In the genomic region with DNA sequence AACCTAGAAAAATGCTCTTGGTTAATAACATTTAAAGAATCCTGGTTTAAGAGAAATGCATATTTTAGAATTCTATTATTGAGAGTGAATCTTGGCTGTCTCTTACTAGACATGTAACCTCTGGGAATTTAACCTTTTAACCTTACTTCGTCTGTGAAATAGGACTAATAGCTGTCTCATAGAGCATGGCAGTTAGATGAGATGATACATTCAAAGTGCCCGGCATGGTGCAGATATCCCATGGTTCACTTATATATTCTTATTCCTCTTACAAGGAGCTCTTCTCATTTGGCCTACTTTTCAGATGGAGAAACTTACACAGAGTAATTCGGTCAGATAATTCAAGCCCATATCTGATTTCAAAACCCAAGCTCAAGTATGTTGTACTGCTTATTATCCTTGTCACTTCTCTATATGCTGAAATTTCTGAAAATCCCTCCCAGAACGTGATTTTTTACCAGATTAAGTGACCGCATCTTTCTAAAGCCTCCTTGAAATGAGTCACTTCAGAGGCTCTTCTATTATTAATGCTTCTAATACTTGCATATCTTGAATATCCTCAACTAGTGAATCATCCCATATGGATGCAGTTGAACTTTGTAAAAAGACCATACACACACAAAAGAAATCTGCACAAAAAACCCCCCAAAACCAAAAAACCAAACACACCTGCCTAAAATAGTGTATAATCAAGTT, we compare ENCODE assay signal across 1 cellular context.
TF ChIP-seq lines count a peak whose summit lies in the region.

No MANE protein-coding gene starts in this region.

TF ChIP-seq in SK-N-SH, 30 proteins besides CTCF, POLR2A, EP300 and RAD21:
- TF ChIP-seq MEF2A (IDR thresholded peaks at IDR 0.05; ENCODE audit: borderline replicate concordance, low read depth) (peak; percentile 72; the same call in 1 of the 2 replicates), SIN3A (IDR thresholded peaks at IDR 0.05; ENCODE audit: borderline replicate concordance, low read depth, low read length) (0 out of 2 replicates have a peak, but pooled peaks have one; percentile 45), CHD2 (IDR thresholded peaks at IDR 0.05; ENCODE audit: low read length, partially characterized antibody) (no peak), TEAD4 (IDR thresholded peaks at IDR 0.05; ENCODE audit: borderline replicate concordance, insufficient read depth) (peak; percentile 73; the same call in 1 of the 2 replicates), JUND (IDR thresholded peaks at IDR 0.05) (peak; percentile 90), RXRA (IDR thresholded peaks at IDR 0.05; ENCODE audit: borderline replicate concordance, low read depth) (peak; percentile 83), FOXJ3 (CRISPR knock-in tag; IDR thresholded peaks at IDR 0.05) (no peak), ELF1 (IDR thresholded peaks at IDR 0.05) (no peak), EZH2phosphoT487 (IDR thresholded peaks at IDR 0.05; ENCODE audit: borderline replicate concordance, low read depth) (no peak), POLR2AphosphoS5 (IDR thresholded peaks at IDR 0.05; ENCODE audit: low read depth, low read length) (peak; percentile 36; the same call in 1 of the 2 replicates), FOXM1 (IDR thresholded peaks at IDR 0.05; ENCODE audit: low read depth) (peak; percentile 74), FOSL2 (IDR thresholded peaks at IDR 0.05; ENCODE audit: borderline replicate concordance, low read depth) (peak; percentile 95), TCF12 (IDR thresholded peaks at IDR 0.05) (peak; percentile 97), NFIC (IDR thresholded peaks at IDR 0.05; ENCODE audit: borderline replicate concordance) (peak; percentile 54; the same call in 1 of the 2 replicates)
- TF ChIP-seq, protein P1, sequence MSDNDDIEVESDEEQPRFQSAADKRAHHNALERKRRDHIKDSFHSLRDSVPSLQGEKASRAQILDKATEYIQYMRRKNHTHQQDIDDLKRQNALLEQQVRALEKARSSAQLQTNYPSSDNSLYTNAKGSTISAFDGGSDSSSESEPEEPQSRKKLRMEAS (IDR thresholded peaks at IDR 0.05; ENCODE audit: low read depth): 0 out of 2 replicates have a peak, but pooled peaks have one; percentile 50
- TF ChIP-seq, protein P2, sequence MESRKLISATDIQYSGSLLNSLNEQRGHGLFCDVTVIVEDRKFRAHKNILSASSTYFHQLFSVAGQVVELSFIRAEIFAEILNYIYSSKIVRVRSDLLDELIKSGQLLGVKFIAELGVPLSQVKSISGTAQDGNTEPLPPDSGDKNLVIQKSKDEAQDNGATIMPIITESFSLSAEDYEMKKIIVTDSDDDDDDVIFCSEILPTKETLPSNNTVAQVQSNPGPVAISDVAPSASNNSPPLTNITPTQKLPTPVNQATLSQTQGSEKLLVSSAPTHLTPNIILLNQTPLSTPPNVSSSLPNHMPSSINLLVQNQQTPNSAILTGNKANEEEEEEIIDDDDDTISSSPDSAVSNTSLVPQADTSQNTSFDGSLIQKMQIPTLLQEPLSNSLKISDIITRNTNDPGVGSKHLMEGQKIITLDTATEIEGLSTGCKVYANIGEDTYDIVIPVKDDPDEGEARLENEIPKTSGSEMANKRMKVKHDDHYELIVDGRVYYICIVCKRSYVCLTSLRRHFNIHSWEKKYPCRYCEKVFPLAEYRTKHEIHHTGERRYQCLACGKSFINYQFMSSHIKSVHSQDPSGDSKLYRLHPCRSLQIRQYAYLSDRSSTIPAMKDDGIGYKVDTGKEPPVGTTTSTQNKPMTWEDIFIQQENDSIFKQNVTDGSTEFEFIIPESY (IDR thresholded peaks at IDR 0.05; ENCODE audit: borderline replicate concordance, low read depth): peak; percentile 67; the same call in 1 of the 2 replicates
- TF ChIP-seq, protein P3, sequence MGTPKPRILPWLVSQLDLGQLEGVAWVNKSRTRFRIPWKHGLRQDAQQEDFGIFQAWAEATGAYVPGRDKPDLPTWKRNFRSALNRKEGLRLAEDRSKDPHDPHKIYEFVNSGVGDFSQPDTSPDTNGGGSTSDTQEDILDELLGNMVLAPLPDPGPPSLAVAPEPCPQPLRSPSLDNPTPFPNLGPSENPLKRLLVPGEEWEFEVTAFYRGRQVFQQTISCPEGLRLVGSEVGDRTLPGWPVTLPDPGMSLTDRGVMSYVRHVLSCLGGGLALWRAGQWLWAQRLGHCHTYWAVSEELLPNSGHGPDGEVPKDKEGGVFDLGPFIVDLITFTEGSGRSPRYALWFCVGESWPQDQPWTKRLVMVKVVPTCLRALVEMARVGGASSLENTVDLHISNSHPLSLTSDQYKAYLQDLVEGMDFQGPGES (IDR thresholded peaks at IDR 0.05; ENCODE audit: low read depth, low read length): no peak
- TF ChIP-seq, protein P4, sequence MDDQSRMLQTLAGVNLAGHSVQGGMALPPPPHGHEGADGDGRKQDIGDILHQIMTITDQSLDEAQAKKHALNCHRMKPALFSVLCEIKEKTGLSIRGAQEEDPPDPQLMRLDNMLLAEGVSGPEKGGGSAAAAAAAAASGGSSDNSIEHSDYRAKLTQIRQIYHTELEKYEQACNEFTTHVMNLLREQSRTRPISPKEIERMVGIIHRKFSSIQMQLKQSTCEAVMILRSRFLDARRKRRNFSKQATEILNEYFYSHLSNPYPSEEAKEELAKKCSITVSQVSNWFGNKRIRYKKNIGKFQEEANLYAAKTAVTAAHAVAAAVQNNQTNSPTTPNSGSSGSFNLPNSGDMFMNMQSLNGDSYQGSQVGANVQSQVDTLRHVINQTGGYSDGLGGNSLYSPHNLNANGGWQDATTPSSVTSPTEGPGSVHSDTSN (IDR thresholded peaks at IDR 0.05): peak; percentile 89
TF ChIP-seq in SK-N-SH: peak in this region for 13.
